ENCODE assay signal across 32 cellular contexts in genomic region chr15:71603379-71603778, GRCh38.
"Had no signal": no experiment of that assay in that cellular context is flagged by ENCODE, and none has a peak within 500 bp of the region (broad histone marks: within the 10 kb centered on the region; RNA-seq: fewer than 3 reads in every experiment).

No MANE protein-coding gene starts in this region.

- H3K36me3 ChIP-seq: adrenal gland, ascending aorta, brain microvascular endothelial cell, breast epithelium, cardiac muscle cell had no signal

- H3K27me3 ChIP-seq: adrenal gland, ascending aorta, body of pancreas, brain microvascular endothelial cell, breast epithelium, cardiac muscle cell had no signal

- ATAC-seq: activated naive CD4-positive, alpha-beta T cell treated with anti-CD3 and anti-CD28 coated beads, Interleukin-2, amount 50 U/mL, for 72 hours; activated naive CD8-positive, alpha-beta T cell treated with anti-CD3 and anti-CD28 coated beads, Interleukin-2, amount 50 U/mL, for 24 hours; activated T-cell treated with anti-CD3 and anti-CD28 coated beads, Interleukin-2, amount 50 U/mL, for 4 hours; activated T-cell treated with anti-CD3 and anti-CD28 coated beads, Interleukin-2, amount 50 U/mL, for 72 hours; activated T-helper 17 cell treated with anti-CD3 and anti-CD28 coated beads, Interleukin-2, amount 50 U/mL, for 72 hours; body of pancreas had no signal

- H3K27ac ChIP-seq: adrenal gland, ascending aorta, body of pancreas, brain microvascular endothelial cell, breast epithelium, cardiac muscle cell had no signal

- H3K4me1 ChIP-seq: breast epithelium had no signal

- H3K4me3 ChIP-seq: adrenal gland, ascending aorta, body of pancreas, breast epithelium, cardiac muscle cell had no signal

- H3K9me3 ChIP-seq: adrenal gland, ascending aorta, breast epithelium had no signal

- DNase-seq: activated effector memory CD4-positive, alpha-beta T cell treated with anti-CD3 and anti-CD28 coated beads, Interleukin-2, amount 50 U/mL, for 16 hours; activated effector memory CD4-positive, alpha-beta T cell treated with Interleukin-2 at 50 U/mL for 16 hours; activated gamma-delta T cell; activated gamma-delta T cell treated with Interleukin-2 at 50 U/mL for 16 hours; activated naive CD4-positive, alpha-beta T cell; activated naive CD4-positive, alpha-beta T cell treated with anti-CD3 and anti-CD28 coated beads for 36 hours; activated naive CD4-positive, alpha-beta T cell treated with anti-CD3 and anti-CD28 coated beads, Interleukin-2, amount 10 ng/mL, durations not matched to agents 7 days and 5 days; activated naive CD4-positive, alpha-beta T cell treated with anti-CD3 and anti-CD28 coated beads, Interleukin-2, amount 50 U/mL, for 16 hours; activated naive CD4-positive, alpha-beta T cell treated with Interleukin-2 at 50 U/mL for 16 hours; activated naive CD8-positive, alpha-beta T cell treated with anti-CD3 and anti-CD28 coated beads for 36 hours; activated naive CD8-positive, alpha-beta T cell treated with anti-CD3 and anti-CD28 coated beads, Interleukin-2, amount 10 ng/mL, durations not matched to agents 7 days and 5 days; activated naive CD8-positive, alpha-beta T cell treated with anti-CD3 and anti-CD28 coated beads, Interleukin-2, amount 50 U/mL, for 24 hours; activated T-cell treated with anti-CD3 and anti-CD28 coated beads, Interleukin-2, amount 50 U/mL, for 1 hour; activated T-cell treated with anti-CD3 and anti-CD28 coated beads, Interleukin-2, amount 50 U/mL, for 24 hours; activated T-cell treated with anti-CD3 and anti-CD28 coated beads, Interleukin-2, amount 50 U/mL, for 4 hours; activated T-cell treated with anti-CD3 and anti-CD28 coated beads, Interleukin-2, amount 50 U/mL, for 48 hours; activated T-cell treated with anti-CD3 and anti-CD28 coated beads, Interleukin-2, amount 50 U/mL, for 72 hours; adrenal gland; amniotic stem cell; amygdala; anterior cingulate cortex; aorta; body of pancreas; brain microvascular endothelial cell; caudate nucleus; central memory CD4-positive, alpha-beta T cell; cerebellar nuclear complex had no signal
